In the genomic region with DNA sequence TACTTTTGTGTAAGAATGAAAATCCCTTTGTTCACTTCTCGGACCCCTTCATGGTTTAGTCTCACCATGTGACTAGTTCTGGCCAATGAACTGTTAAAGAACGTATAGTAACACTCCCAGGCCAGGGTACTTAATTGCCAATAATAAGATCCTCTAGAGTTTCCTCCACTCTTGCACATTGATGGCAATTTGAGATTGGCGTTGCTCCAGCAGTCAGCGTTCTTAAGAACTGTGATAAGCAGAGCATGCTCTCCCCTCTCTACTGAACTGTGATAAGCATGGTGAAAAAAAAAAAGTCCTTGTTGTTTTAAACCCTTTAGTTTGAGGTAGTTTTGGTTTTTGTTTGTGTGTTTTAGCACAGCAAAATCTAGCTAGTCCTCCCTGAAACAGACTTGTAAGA, we compare ENCODE assay signal across 16 cellular contexts.
"Had no signal": no experiment of that assay in that cellular context is flagged by ENCODE, and none has a peak within 500 bp of the region (broad histone marks: within the 10 kb centered on the region; RNA-seq: fewer than 3 reads in every experiment).

No MANE protein-coding gene starts in this region.

- H3K27ac ChIP-seq: dorsolateral prefrontal cortex, neutrophil, right atrium auricular region, stomach had no signal

- H3K4me3 ChIP-seq: dorsolateral prefrontal cortex, lung, right atrium auricular region, stomach had no signal

- H3K36me3 ChIP-seq: neutrophil, right atrium auricular region, stomach had no signal

- DNase-seq: activated CD4-positive, alpha-beta T cell treated with anti-CD3 and anti-CD28 coated beads for 1 hour; activated CD4-positive, alpha-beta T cell treated with anti-CD3 and anti-CD28 coated beads, Interleukin-2, amount 50 U/mL, for 48 hours; activated CD8-positive, alpha-beta memory T cell treated with anti-CD3 and anti-CD28 coated beads, Interleukin-2, amount 10 ng/mL, durations not matched to agents 7 days and 5 days; activated gamma-delta T cell; activated naive CD8-positive, alpha-beta T cell treated with anti-CD3 and anti-CD28 coated beads for 36 hours; activated T-cell treated with anti-CD3 and anti-CD28 coated beads, Interleukin-2, amount 50 U/mL, for 4 hours; anterior cingulate cortex; dorsolateral prefrontal cortex; immature natural killer cell; naive B cell; small intestine; stomach had no signal

- H3K9me3 ChIP-seq: neutrophil, right atrium auricular region had no signal

- H3K4me1 ChIP-seq: right atrium auricular region, stomach had no signal

- H3K27me3 ChIP-seq: dorsolateral prefrontal cortex, neutrophil, right atrium auricular region, stomach had no signal

- ATAC-seq: activated CD8-positive, alpha-beta memory T cell treated with anti-CD3 and anti-CD28 coated beads, Interleukin-2, amount 10 ng/mL, durations not matched to agents 7 days and 5 days; activated T-cell treated with anti-CD3 and anti-CD28 coated beads, Interleukin-2, amount 50 U/mL, for 4 hours; esophagus mucosa had no signal
